1 cellular context compared by ENCODE assay signal in the genomic region with DNA sequence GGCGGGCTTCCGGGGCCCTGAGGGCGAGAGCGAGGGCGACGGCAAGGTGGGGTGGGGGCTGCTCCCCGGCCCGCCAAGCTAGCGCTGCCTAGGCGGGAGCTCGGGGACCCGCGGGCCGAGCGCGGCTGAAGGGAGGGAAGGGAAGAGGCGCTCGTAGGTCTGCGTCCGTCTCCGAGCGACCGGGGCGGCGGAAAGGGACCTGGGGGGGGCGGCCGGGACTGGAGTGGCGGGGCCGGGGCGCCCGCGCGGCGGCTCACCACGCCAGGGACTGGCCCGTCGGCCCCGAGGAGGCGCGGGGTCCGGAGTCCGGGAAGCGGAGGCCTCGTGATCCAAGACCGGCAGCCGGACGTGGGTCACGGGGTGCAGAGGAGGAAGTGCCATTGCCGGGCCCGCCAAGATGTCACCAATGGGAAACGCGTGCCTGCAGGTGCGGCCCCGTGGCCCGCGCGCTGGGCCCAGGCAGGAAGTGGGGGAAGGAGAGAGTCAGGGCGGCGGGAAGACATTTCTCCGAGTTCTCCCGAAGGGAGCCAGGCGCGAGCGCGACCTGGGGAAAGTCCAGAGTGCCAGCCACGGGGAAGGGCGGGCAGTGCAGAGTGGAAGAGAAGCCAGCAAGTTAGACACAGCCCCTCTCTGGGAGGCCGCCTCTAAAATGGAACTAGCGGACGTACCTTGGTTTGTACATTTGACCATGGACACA.
TF ChIP-seq lines count a peak whose summit lies in the region.

No MANE protein-coding gene starts in this region.

TF ChIP-seq in K562, 482 proteins besides CTCF, POLR2A, EP300 and RAD21 (continued from another document and continues in another):
- peak; percentile 58 for TF ChIP-seq JUND (IDR thresholded peaks at IDR 0.05; ENCODE audit: borderline replicate concordance, low read depth, low read length)
- peak; percentile 38; the same call in 1 of the 3 replicates for TF ChIP-seq JUND (tag; IDR thresholded peaks at IDR 0.05; ENCODE audit: borderline replicate concordance, low read depth, low read length)
- peak; percentile 89 for TF ChIP-seq POLR2B (IDR thresholded peaks at IDR 0.05; ENCODE audit: low read depth, partially characterized antibody)
- TF ChIP-seq ZNF778 (CRISPR knock-in tag; IDR thresholded peaks at IDR 0.05), result no peak
- no peak for TF ChIP-seq ZNF583 (CRISPR knock-in tag; IDR thresholded peaks at IDR 0.05)
- peak; percentile 78; the same call in 1 of the 2 replicates for TF ChIP-seq NR4A1 (CRISPR knock-in tag; IDR thresholded peaks at IDR 0.05)
- TF ChIP-seq NR4A1 (tag; IDR thresholded peaks at IDR 0.05), result no peak; the same call in 1 of the 2 replicates
- TF ChIP-seq, protein P1, sequence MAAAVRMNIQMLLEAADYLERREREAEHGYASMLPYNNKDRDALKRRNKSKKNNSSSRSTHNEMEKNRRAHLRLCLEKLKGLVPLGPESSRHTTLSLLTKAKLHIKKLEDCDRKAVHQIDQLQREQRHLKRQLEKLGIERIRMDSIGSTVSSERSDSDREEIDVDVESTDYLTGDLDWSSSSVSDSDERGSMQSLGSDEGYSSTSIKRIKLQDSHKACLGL (CRISPR knock-in tag; IDR thresholded peaks at IDR 0.05; ENCODE audit: borderline replicate concordance, poor library complexity, severe bottlenecking), result peak; percentile 87
- TF ChIP-seq, protein P2, sequence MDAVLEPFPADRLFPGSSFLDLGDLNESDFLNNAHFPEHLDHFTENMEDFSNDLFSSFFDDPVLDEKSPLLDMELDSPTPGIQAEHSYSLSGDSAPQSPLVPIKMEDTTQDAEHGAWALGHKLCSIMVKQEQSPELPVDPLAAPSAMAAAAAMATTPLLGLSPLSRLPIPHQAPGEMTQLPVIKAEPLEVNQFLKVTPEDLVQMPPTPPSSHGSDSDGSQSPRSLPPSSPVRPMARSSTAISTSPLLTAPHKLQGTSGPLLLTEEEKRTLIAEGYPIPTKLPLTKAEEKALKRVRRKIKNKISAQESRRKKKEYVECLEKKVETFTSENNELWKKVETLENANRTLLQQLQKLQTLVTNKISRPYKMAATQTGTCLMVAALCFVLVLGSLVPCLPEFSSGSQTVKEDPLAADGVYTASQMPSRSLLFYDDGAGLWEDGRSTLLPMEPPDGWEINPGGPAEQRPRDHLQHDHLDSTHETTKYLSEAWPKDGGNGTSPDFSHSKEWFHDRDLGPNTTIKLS (IDR thresholded peaks at IDR 0.05; ENCODE audit: borderline replicate concordance, low read depth), result peak; percentile 78
- TF ChIP-seq EZH2 (IDR thresholded peaks at IDR 0.05; ENCODE audit: borderline replicate concordance, low read depth, low read length), result no peak
- TF ChIP-seq BRF1 (IDR thresholded peaks at IDR 0.05; ENCODE audit: borderline replicate concordance, extremely low read depth, insufficient read length), result no peak
- TF ChIP-seq RBM14 (IDR thresholded peaks at IDR 0.05; ENCODE audit: borderline replicate concordance, insufficient read depth, low read depth, low read length), result 0 out of 2 replicates have a peak, but pooled peaks have one; percentile 52
- peak in 1 of 2 experiments; percentile 91; a peak in 2 of 3 replicates for TF ChIP-seq CBX3 (IDR thresholded peaks at IDR 0.05; ENCODE audit: borderline replicate concordance in 1 of 2, low read length in 2 of 2)
- TF ChIP-seq CXXC5 (CRISPR knock-in tag; IDR thresholded peaks at IDR 0.05), result peak; percentile 98
- TF ChIP-seq MCM7 (IDR thresholded peaks at IDR 0.05), result no peak
- TF ChIP-seq, protein P3, sequence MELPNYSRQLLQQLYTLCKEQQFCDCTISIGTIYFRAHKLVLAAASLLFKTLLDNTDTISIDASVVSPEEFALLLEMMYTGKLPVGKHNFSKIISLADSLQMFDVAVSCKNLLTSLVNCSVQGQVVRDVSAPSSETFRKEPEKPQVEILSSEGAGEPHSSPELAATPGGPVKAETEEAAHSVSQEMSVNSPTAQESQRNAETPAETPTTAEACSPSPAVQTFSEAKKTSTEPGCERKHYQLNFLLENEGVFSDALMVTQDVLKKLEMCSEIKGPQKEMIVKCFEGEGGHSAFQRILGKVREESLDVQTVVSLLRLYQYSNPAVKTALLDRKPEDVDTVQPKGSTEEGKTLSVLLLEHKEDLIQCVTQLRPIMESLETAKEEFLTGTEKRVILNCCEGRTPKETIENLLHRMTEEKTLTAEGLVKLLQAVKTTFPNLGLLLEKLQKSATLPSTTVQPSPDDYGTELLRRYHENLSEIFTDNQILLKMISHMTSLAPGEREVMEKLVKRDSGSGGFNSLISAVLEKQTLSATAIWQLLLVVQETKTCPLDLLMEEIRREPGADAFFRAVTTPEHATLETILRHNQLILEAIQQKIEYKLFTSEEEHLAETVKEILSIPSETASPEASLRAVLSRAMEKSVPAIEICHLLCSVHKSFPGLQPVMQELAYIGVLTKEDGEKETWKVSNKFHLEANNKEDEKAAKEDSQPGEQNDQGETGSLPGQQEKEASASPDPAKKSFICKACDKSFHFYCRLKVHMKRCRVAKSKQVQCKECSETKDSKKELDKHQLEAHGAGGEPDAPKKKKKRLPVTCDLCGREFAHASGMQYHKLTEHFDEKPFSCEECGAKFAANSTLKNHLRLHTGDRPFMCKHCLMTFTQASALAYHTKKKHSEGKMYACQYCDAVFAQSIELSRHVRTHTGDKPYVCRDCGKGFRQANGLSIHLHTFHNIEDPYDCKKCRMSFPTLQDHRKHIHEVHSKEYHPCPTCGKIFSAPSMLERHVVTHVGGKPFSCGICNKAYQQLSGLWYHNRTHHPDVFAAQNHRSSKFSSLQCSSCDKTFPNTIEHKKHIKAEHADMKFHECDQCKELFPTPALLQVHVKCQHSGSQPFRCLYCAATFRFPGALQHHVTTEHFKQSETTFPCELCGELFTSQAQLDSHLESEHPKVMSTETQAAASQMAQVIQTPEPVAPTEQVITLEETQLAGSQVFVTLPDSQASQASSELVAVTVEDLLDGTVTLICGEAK (IDR thresholded peaks at IDR 0.05), result peak; percentile 81
- TF ChIP-seq, protein P3 (CRISPR knock-in tag; IDR thresholded peaks at IDR 0.05), result peak; percentile 58; the same call in 1 of the 2 replicates
- TF ChIP-seq SNRNP70 (optimal IDR thresholded peaks at IDR 0.05; ENCODE audit: low read depth, low read length), result no peak
- TF ChIP-seq HEY1 (CRISPR knock-in tag; IDR thresholded peaks at IDR 0.05; ENCODE audit: borderline replicate concordance), result no peak
- TF ChIP-seq HLTF (IDR thresholded peaks at IDR 0.05), result peak; percentile 65; the same call in 1 of the 2 replicates
- TF ChIP-seq, protein P4, sequence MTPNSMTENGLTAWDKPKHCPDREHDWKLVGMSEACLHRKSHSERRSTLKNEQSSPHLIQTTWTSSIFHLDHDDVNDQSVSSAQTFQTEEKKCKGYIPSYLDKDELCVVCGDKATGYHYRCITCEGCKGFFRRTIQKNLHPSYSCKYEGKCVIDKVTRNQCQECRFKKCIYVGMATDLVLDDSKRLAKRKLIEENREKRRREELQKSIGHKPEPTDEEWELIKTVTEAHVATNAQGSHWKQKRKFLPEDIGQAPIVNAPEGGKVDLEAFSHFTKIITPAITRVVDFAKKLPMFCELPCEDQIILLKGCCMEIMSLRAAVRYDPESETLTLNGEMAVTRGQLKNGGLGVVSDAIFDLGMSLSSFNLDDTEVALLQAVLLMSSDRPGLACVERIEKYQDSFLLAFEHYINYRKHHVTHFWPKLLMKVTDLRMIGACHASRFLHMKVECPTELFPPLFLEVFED (CRISPR knock-in tag; conservative IDR thresholded peaks at IDR 0.05), result peak; percentile 81; the same call in 1 of the 2 replicates
- peak; percentile 97 for TF ChIP-seq ETV1 (tag; conservative IDR thresholded peaks at IDR 0.05; ENCODE audit: low read depth)
- TF ChIP-seq RNF2 (IDR thresholded peaks at IDR 0.05), result peak; percentile 93
- TF ChIP-seq ZNF311 (CRISPR knock-in tag; IDR thresholded peaks at IDR 0.05), result no peak
- TF ChIP-seq SRF (CRISPR knock-in tag; IDR thresholded peaks at IDR 0.05), result peak; percentile 7 to 72; a peak in 3 of 4 replicates
- peak; percentile 90 for TF ChIP-seq SUPT5H (IDR thresholded peaks at IDR 0.05)
- 0 out of 2 replicates have a peak, but pooled peaks have one; percentile 33 for TF ChIP-seq SAFB (IDR thresholded peaks at IDR 0.05; ENCODE audit: borderline replicate concordance, low read depth, low read length)
- peak; percentile 73; the same call in 1 of the 2 replicates for TF ChIP-seq MBD2 (IDR thresholded peaks at IDR 0.05; ENCODE audit: borderline replicate concordance, low read depth)
- TF ChIP-seq ZBTB7A (IDR thresholded peaks at IDR 0.05; ENCODE audit: borderline replicate concordance, control insufficient read depth, low read depth, low read length), result peak; percentile 88
- peak; percentile 75 for TF ChIP-seq ATF7 (IDR thresholded peaks at IDR 0.05)
- no peak for TF ChIP-seq CHCHD3 (CRISPR knock-in tag; IDR thresholded peaks at IDR 0.05)
- TF ChIP-seq ZNF121 (CRISPR knock-in tag; conservative IDR thresholded peaks at IDR 0.05), result peak; percentile 76
- TF ChIP-seq KLF6 (CRISPR knock-in tag; IDR thresholded peaks at IDR 0.05; ENCODE audit: borderline replicate concordance), result peak; percentile 53; the same call in 1 of the 2 replicates
- TF ChIP-seq DPF2 (IDR thresholded peaks at IDR 0.05), result no peak; the same call in 1 of the 2 replicates
- peak; percentile 27; the same call in 1 of the 2 replicates for TF ChIP-seq TEAD2 (tag; IDR thresholded peaks at IDR 0.05)
- TF ChIP-seq MAFG (tag; conservative IDR thresholded peaks at IDR 0.05), result no peak
- TF ChIP-seq ZNF282 (CRISPR knock-in tag; IDR thresholded peaks at IDR 0.05), result peak; percentile 84; the same call in 1 of the 2 replicates
- TF ChIP-seq ARHGAP35 (IDR thresholded peaks at IDR 0.05; ENCODE audit: partially characterized antibody), result no peak
- TF ChIP-seq HIVEP1 (CRISPR knock-in tag; IDR thresholded peaks at IDR 0.05), result 0 out of 2 replicates have a peak, but pooled peaks have one; percentile 5
- TF ChIP-seq NFRKB (IDR thresholded peaks at IDR 0.05; ENCODE audit: low read depth), result peak; percentile 96
- TF ChIP-seq NR2F6 (CRISPR knock-in tag; IDR thresholded peaks at IDR 0.05), result no peak
- TF ChIP-seq TBL1XR1 (IDR thresholded peaks at IDR 0.05; ENCODE audit: low read length in 2 of 2), result peak in 1 of 2 experiments; percentile 9; a peak in 1 of 4 replicates
- peak; percentile 64 for TF ChIP-seq ASH1L (IDR thresholded peaks at IDR 0.05; ENCODE audit: borderline replicate concordance, low read depth, partially characterized antibody)
- TF ChIP-seq KLF1 (tag; IDR thresholded peaks at IDR 0.05), result peak; percentile 55; the same call in 1 of the 2 replicates
- peak; percentile 12; the same call in 1 of the 2 replicates for TF ChIP-seq KLF13 (tag; IDR thresholded peaks at IDR 0.05; ENCODE audit: borderline replicate concordance, low read depth)
- peak; percentile 53 for TF ChIP-seq ZNF76 (CRISPR knock-in tag; IDR thresholded peaks at IDR 0.05; ENCODE audit: borderline replicate concordance)
- TF ChIP-seq ZNF197 (CRISPR knock-in tag; IDR thresholded peaks at IDR 0.05; ENCODE audit: low read depth), result no peak
- no peak for TF ChIP-seq TAL1 (IDR thresholded peaks at IDR 0.05)
- peak; percentile 96 for TF ChIP-seq ZNF431 (CRISPR knock-in tag; IDR thresholded peaks at IDR 0.05)
- no peak for TF ChIP-seq KAT2B (IDR thresholded peaks at IDR 0.05; ENCODE audit: low read depth, low read length)
- TF ChIP-seq ZSCAN32 (CRISPR knock-in tag; IDR thresholded peaks at IDR 0.05), result peak; percentile 40; the same call in 1 of the 2 replicates
- peak; percentile 81 to 91 for TF ChIP-seq MAZ (CRISPR knock-in tag; conservative IDR thresholded peaks at IDR 0.05 in 1 of 2, IDR thresholded peaks at IDR 0.05 in 1 of 2)
- peak; percentile 70; the same call in 1 of the 2 replicates for TF ChIP-seq ZEB2 (IDR thresholded peaks at IDR 0.05)
- TF ChIP-seq ZNF695 (CRISPR knock-in tag; IDR thresholded peaks at IDR 0.05), result no peak
- TF ChIP-seq SMAD4 (CRISPR knock-in tag; conservative IDR thresholded peaks at IDR 0.05), result peak; percentile 89
- TF ChIP-seq, protein P5, sequence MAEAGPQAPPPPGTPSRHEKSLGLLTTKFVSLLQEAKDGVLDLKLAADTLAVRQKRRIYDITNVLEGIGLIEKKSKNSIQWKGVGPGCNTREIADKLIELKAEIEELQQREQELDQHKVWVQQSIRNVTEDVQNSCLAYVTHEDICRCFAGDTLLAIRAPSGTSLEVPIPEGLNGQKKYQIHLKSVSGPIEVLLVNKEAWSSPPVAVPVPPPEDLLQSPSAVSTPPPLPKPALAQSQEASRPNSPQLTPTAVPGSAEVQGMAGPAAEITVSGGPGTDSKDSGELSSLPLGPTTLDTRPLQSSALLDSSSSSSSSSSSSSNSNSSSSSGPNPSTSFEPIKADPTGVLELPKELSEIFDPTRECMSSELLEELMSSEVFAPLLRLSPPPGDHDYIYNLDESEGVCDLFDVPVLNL (CRISPR knock-in tag; IDR thresholded peaks at IDR 0.05; ENCODE audit: low read depth), result peak; percentile 91
- TF ChIP-seq BMI1 (IDR thresholded peaks at IDR 0.05; ENCODE audit: low read length), result no peak
